14 cellular contexts compared by ENCODE assay signal in genomic region chr20:49615401-49616153, GRCh38. TPM values are rescaled to one million over a fixed set of nuclear protein-coding genes. Genes with fewer than 3 reads are reported as not detected.
DNase-seq lines count a peak whose midpoint lies in the region; ATAC-seq, FAIRE-seq and TF ChIP-seq lines count a peak whose summit lies in the region.
"Had no signal": no experiment of that assay in that cellular context is flagged by ENCODE, and none has a peak within 500 bp of the region (broad histone marks: within the 10 kb centered on the region; RNA-seq: fewer than 3 reads in every experiment).

No MANE protein-coding gene starts in this region.

- no peaks in the 10 kb centered on the region for H3K36me3 Mint-ChIP-seq in activated B cell treated with CpG ODN at 0.5 μM for 24 hours (ENCODE audit: low read depth)

- WGBS in HepG2 (ENCODE audit: low lambda C conversion rate) = 10% methylated on average over 14 of the region's 15 CpGs
- 39 to 40% methylated on average over 15 of the region's 15 CpGs for WGBS in aorta, 2 donors

- BruUV-seq in HepG2 (replicated peaks; lab: Mats Ljungman, UMichigan) = no TSS peak

- H3K36me3 ChIP-seq in right atrium auricular region (no peaks in the 10 kb centered on the region), HepG2 (replicated peaks in 1 of 2; ENCODE audit: control insufficient read depth in 1 of 2, insufficient read depth in 2 of 2, low read length in 2 of 2) (no peaks in the 10 kb centered on the region), aorta (ENCODE audit: control insufficient read depth in 1 of 2, insufficient read depth in 2 of 2, low read length in 1 of 2) (no peaks in the 10 kb centered on the region)

- H3K4me2 ChIP-seq in HepG2 (ENCODE audit: low read depth, low read length) = peak overlapping the region; percentile 87
- H3K4me2 ChIP-seq: smooth muscle cell had no signal

- DNase-seq in Right ventricle myocardium superior (peak; percentile 85), right atrium auricular region (ENCODE audit: low spot score) (no peak), activated B cell treated with CpG ODN at 0.5 μM for 24 hours (no peak), HepG2 (ENCODE audit: low spot score) (peak; percentile 62), aorta (peak; percentile 79 to 86), GM19239 (ENCODE audit: insufficient read length, low spot score) (no peak), NAMALWA (ENCODE audit: low spot score) (no peak)
- DNase-seq: activated CD4-positive, alpha-beta T cell treated with anti-CD3 and anti-CD28 coated beads, Interleukin-2, amount 50 U/mL, for 48 hours; central memory CD4-positive, alpha-beta T cell; DND-41; IMR-90; NCI-H2029 had no signal

- H3K4me3 Mint-ChIP-seq in activated B cell treated with CpG ODN at 0.5 μM for 24 hours = no peak overlapping the region

- no peak for TF ChIP-seq POLR2A in HepG2 (IDR thresholded peaks at IDR 0.05; ENCODE audit: insufficient read depth in 1 of 2, low read depth in 2 of 2, low read length in 2 of 2)

- no peaks in the 10 kb centered on the region for H3K9me3 ChIP-seq in right atrium auricular region
- no peaks in the 10 kb centered on the region for H3K9me3 ChIP-seq in HepG2 (ENCODE audit: low read length)
- no peaks in the 10 kb centered on the region for H3K9me3 ChIP-seq in aorta (ENCODE audit: control insufficient read depth, low read length)

- TF ChIP-seq EP300 in HepG2 (IDR thresholded peaks at IDR 0.05; ENCODE audit: low read depth in 2 of 2, low read length in 2 of 2) (no peak), HepG2 (CRISPR knock-in tag; IDR thresholded peaks at IDR 0.05; ENCODE audit: borderline replicate concordance) (no peak)

- H3K27me3 ChIP-seq in right atrium auricular region = no peaks in the 10 kb centered on the region
- H3K27me3 ChIP-seq in HepG2 (ENCODE audit: control insufficient read depth in 1 of 2, insufficient read depth in 2 of 2, low read length in 2 of 2) = no peaks in the 10 kb centered on the region; a peak in 1 of 5 replicates
- H3K27me3 ChIP-seq in aorta (ENCODE audit: control insufficient read depth in 1 of 2, insufficient read depth in 2 of 2, low read length in 1 of 2) = no peaks in the 10 kb centered on the region

- intact Hi-C loops in Right ventricle myocardium superior (cut with DNase I) = loop anchor here (10.0 kb wide), 1 partner anchor 99 kb away; the partner anchor contains the start of gene B4GALT5
- intact Hi-C loops in activated B cell treated with CpG ODN at 0.5 μM for 24 hours (cut with micrococcal nuclease) = no loop called here
- intact Hi-C loops in HepG2 (cut with micrococcal nuclease; ENCODE audit: unreplicated experiment) = no loop called here
- intact Hi-C loops in aorta (cut with DNase I) = loop anchor here in 1 of 2 donors (2.0 to 5.0 kb wide), 2 partner anchors 97 to 205 kb away; partner anchors contain the start of gene B4GALT5

- FAIRE-seq in HepG2 (lab: Jason Lieb, UNC) (no peak), GM19239 (lab: Jason Lieb, UNC) (no peak)

- CTCF ChIA-PET in activated B cell treated with CpG ODN at 0.5 μM for 24 hours (lab: Charles Lee) (interaction anchor here (1.8 kb wide), 1 partner anchor 230 kb away, joined by 8 read pairs; no protein-coding TSS in a partner anchor), HepG2 (lab: Yijun Ruan, JAX; ENCODE audit: low intra/inter-chr PET ratio, low total read pairs) (interaction anchor here (1.0 to 1.2 kb wide), 2 partner anchors 59 to 231 kb away, joined by 3 read pairs; no protein-coding TSS in a partner anchor)

- no peak overlapping the region for H3K4me3 ChIP-seq in right atrium auricular region
- H3K4me3 ChIP-seq in HepG2 (replicated peaks in 1 of 3; ENCODE audit: insufficient read depth in 1 of 3, low read depth in 2 of 3, low read length in 3 of 3) = peak overlapping the region; percentile 17 to 66 (median 26)
- no peak overlapping the region for H3K4me3 ChIP-seq in aorta (ENCODE audit: low read length in 2 of 2)
- H3K4me3 ChIP-seq: smooth muscle cell had no signal

- H3K4me1 ChIP-seq in right atrium auricular region (peaks cover 0 to 14% of the 10 kb centered on the region in 2 donors), HepG2 (ENCODE audit: insufficient read depth, low read length) (peaks cover 68% of the 10 kb centered on the region), aorta (ENCODE audit: control insufficient read depth in 1 of 2, insufficient read depth in 2 of 2, low read length in 2 of 2) (no peaks in the 10 kb centered on the region)

- no peaks in the 10 kb centered on the region for H3K79me2 ChIP-seq in HepG2 (ENCODE audit: insufficient read depth, low read length)

- H3K27ac ChIP-seq in right atrium auricular region (no peak overlapping the region), HepG2 (ENCODE audit: extremely low read length, insufficient read depth, low read length) (no peak overlapping the region), aorta (ENCODE audit: low read depth in 1 of 2, low read length in 2 of 2) (no peak overlapping the region)

- 0 out of 2 replicates have a peak, but pooled peaks have one; percentile 14 for TF ChIP-seq RAD21 in HepG2 (CRISPR knock-in tag; IDR thresholded peaks at IDR 0.05)

- POLR2A ChIA-PET in activated B cell treated with CpG ODN at 0.5 μM for 24 hours (lab: Charles Lee) = interaction anchor here (0.7 kb wide), 1 partner anchor 17 kb away, joined by 3 read pairs; no protein-coding TSS in a partner anchor
- POLR2A ChIA-PET in HepG2 (lab: Yijun Ruan, JAX) = interaction anchor here (0.9 to 2.3 kb wide), 7 partner anchors 10 to 197 kb away, joined by 3 to 10 read pairs (median 4); partner anchors contain the start of gene SLC9A8

- H2AFZ ChIP-seq in HepG2 (ENCODE audit: low read length) = peak overlapping the region; percentile 21

- TF ChIP-seq CTCF in right atrium auricular region (IDR thresholded peaks at IDR 0.05) = no peak
- no peak for TF ChIP-seq CTCF in activated B cell treated with CpG ODN at 0.5 μM for 24 hours (IDR thresholded peaks at IDR 0.05)
- peak; percentile 43 for TF ChIP-seq CTCF in HepG2 (CRISPR knock-in tag; IDR thresholded peaks at IDR 0.05)

- no peaks in the 10 kb centered on the region for H3K27me3 Mint-ChIP-seq in activated B cell treated with CpG ODN at 0.5 μM for 24 hours

- no peaks in the 10 kb centered on the region for H3K9me3 Mint-ChIP-seq in activated B cell treated with CpG ODN at 0.5 μM for 24 hours

- H3K27ac Mint-ChIP-seq in activated B cell treated with CpG ODN at 0.5 μM for 24 hours = peak overlapping the region; percentile 1

- H3K4me1 Mint-ChIP-seq in activated B cell treated with CpG ODN at 0.5 μM for 24 hours = peaks cover 12% of the 10 kb centered on the region

- no peaks in the 10 kb centered on the region for H4K20me1 ChIP-seq in HepG2 (ENCODE audit: insufficient read depth, low read length)

- peak overlapping the region; percentile 42 for H3K9ac ChIP-seq in HepG2 (ENCODE audit: insufficient read depth, low read depth, low read length)

- in situ Hi-C loops in HepG2 (cut with HindIII; ENCODE audit: extremely low pct_ligation_motif_present, low pct_unique_long_range_greater_than_20kb) = no loop called here

- ATAC-seq in Right ventricle myocardium superior (ENCODE audit: poor library complexity) (peak; percentile 83), activated B cell treated with CpG ODN at 0.5 μM for 24 hours (ENCODE audit: low read depth) (no peak), HepG2 (peak; percentile 54), aorta (ENCODE audit: low FRiP score) (peak; percentile 70), HG03025 (IDR thresholded peaks at IDR 0.05; ENCODE audit: low FRiP score, unreplicated experiment) (no peak)

TF ChIP-seq in HepG2, 621 proteins besides CTCF, POLR2A, EP300 and RAD21 (continues in another document):
- TF ChIP-seq NCOA5 (CRISPR knock-in tag; IDR thresholded peaks at IDR 0.05) = no peak
- no peak for TF ChIP-seq ZBTB38 (CRISPR knock-in tag; IDR thresholded peaks at IDR 0.05)
- TF ChIP-seq TEAD3 (CRISPR knock-in tag; optimal IDR thresholded peaks at IDR 0.05; ENCODE audit: borderline replicate concordance) = peak; percentile 37

RNA-seq across cellular contexts. Expression of gene PTGIS, which starts 47.6 kb away (rescaled TPM):
- total RNA-seq in Right ventricle myocardium superior (26.9 TPM), right atrium auricular region (100 to 1,000 TPM in 1 of 2 donors, 10 to 100 TPM in 1; 59.8 to 169 TPM), activated B cell treated with CpG ODN at 0.5 μM for 24 hours (not detected in 2 replicates), HepG2 (2016; rRNA removed; fragmentation: Illumina TruSeq; extraction: Trizol) (not detected in 2 replicates), aorta (100 to 1,000 TPM; 351 to 637 TPM)
- total RNA-seq in HepG2 (2016; cell fraction: cytosol; rRNA removed; fragmentation: Illumina TruSeq; extraction: Trizol; ENCODE audit: low read depth) = not detected in 2 replicates
- not detected in 2 replicates for total RNA-seq in HepG2 (2016; cell fraction: insoluble cytoplasmic fraction; rRNA removed; fragmentation: Illumina TruSeq; extraction: Trizol)
- total RNA-seq in HepG2 (2016; cell fraction: membrane; rRNA removed; fragmentation: Illumina TruSeq; extraction: Trizol) = not detected in 2 replicates
- not detected in 2 replicates for total RNA-seq in HepG2 (2016; cell fraction: nucleus; rRNA removed; fragmentation: Illumina TruSeq; extraction: Trizol)
- polyA plus RNA-seq in HepG2 (2011; rRNA removed) (not detected in 2 replicates), aorta (100 to 1,000 TPM in 1 of 2 donors, 10 to 100 TPM in 1; 53.6 to 115 TPM)
- not detected in 2 replicates for polyA plus RNA-seq in HepG2 (2011; cell fraction: cytosol; rRNA removed)
- polyA plus RNA-seq in HepG2 (2011; cell fraction: nucleus; rRNA removed) = not detected in 2 replicates
- not detected in 2 replicates for polyA plus RNA-seq in HepG2 (2012)
- not detected in 2 replicates for polyA plus RNA-seq in HepG2 (2016; cell fraction: cytosol; fragmentation: Illumina TruSeq; extraction: Trizol; ENCODE audit: low read depth)
- polyA plus RNA-seq in HepG2 (2016; cell fraction: insoluble cytoplasmic fraction; fragmentation: Illumina TruSeq; extraction: Trizol; ENCODE audit: low read depth) = not detected in 2 replicates
- polyA plus RNA-seq in HepG2 (2016; cell fraction: membrane; fragmentation: Illumina TruSeq; extraction: Trizol; ENCODE audit: low read depth) = not detected in 2 replicates
- not detected in 2 replicates for polyA plus RNA-seq in HepG2 (2016; cell fraction: nucleus; fragmentation: Illumina TruSeq; extraction: Trizol; ENCODE audit: insufficient read depth, low read depth)
- not detected in 2 replicates for polyA minus RNA-seq in HepG2 (2011; rRNA and poly(A)+ RNA removed; ENCODE audit: low replicate concordance)
- not detected in 2 replicates for polyA minus RNA-seq in HepG2 (2011; cell fraction: cytosol; rRNA and poly(A)+ RNA removed)
- polyA minus RNA-seq in HepG2 (2011; cell fraction: nucleus; rRNA and poly(A)+ RNA removed) = not detected in 2 replicates

Comparison
In these comparisons a context has a peak if more than half of its experiments do, and no peak if none do; other contexts are left out.
1. DNase-seq: peak in Right ventricle myocardium superior (single experiment), HepG2 (single experiment) and aorta (2 of 2); none in right atrium auricular region (single experiment), activated B cell treated with CpG ODN at 0.5 μM for 24 hours (single experiment), GM19239 (single experiment) and NAMALWA (single experiment).
2. ATAC-seq: peak in Right ventricle myocardium superior (single experiment), HepG2 (single experiment) and aorta (single experiment); none in activated B cell treated with CpG ODN at 0.5 μM for 24 hours (single experiment) and HG03025 (single experiment).
3. H3K4me3 ChIP-seq: peak in HepG2 (3 of 3); none in right atrium auricular region (0 of 2) and aorta (0 of 2).
4. RNA of gene PTGIS, which starts 47.6 kb away (total RNA-seq): 351 to 637 TPM in aorta, 59.8 to 169 TPM in right atrium auricular region and 26.9 TPM in Right ventricle myocardium superior (single experiment); not detected in activated B cell treated with CpG ODN at 0.5 μM for 24 hours and not detected in HepG2; every median in the first group is over 10 times any median in the second.